In genomic region chr6:166598441-166599138, GRCh38 we compare ENCODE assay signal across 11 cellular contexts. TPM values are rescaled to one million over a fixed set of nuclear protein-coding genes. Genes with fewer than 3 reads are reported as not detected.
A peak's percentile ranks its signal among the peaks of the same experiment; 100 is the strongest.
DNase-seq lines count a peak whose midpoint lies in the region; ATAC-seq and TF ChIP-seq lines count a peak whose summit lies in the region.
"Had no signal": no experiment of that assay in that cellular context is flagged by ENCODE, and none has a peak within 500 bp of the region (broad histone marks: within the 10 kb centered on the region; RNA-seq: fewer than 3 reads in every experiment).

No MANE protein-coding gene starts in this region.

- H3K36me3 ChIP-seq in esophagus muscularis mucosa: no peaks in the 10 kb centered on the region
- H3K36me3 ChIP-seq in naive thymus-derived CD4-positive, alpha-beta T cell (ENCODE audit: control insufficient read depth in 2 of 3, insufficient read depth in 3 of 3, low read length in 3 of 3): no peaks in the 10 kb centered on the region
- H3K36me3 ChIP-seq in testis (ENCODE audit: low read depth, missing control alignments): no peaks in the 10 kb centered on the region

- H3K4me3 Mint-ChIP-seq in naive thymus-derived CD4-positive, alpha-beta T cell: no peak overlapping the region
- H3K4me3 Mint-ChIP-seq: CD4-positive, CD25-positive, alpha-beta regulatory T cell; stimulated activated naive B cell treated with anti-CD40 and anti-IgM and Interleukin-4, amounts not matched to agents 10 μg/mL and 1 μg/mL and 100 μg/mL, for 72 hours had no signal

- peaks cover 36 to 56% (median 51%) of the 10 kb centered on the region in 4 donors for H3K4me1 ChIP-seq in esophagus muscularis mucosa
- H3K4me1 ChIP-seq in naive thymus-derived CD4-positive, alpha-beta T cell (ENCODE audit: control insufficient read depth in 2 of 2, insufficient read depth in 2 of 2, low read length in 2 of 2): no peaks in the 10 kb centered on the region
- H3K4me1 ChIP-seq in testis: no peaks in the 10 kb centered on the region

- no peak for TF ChIP-seq EP300 in esophagus muscularis mucosa (IDR thresholded peaks at IDR 0.05)

- no peaks in the 10 kb centered on the region for H3K27me3 Mint-ChIP-seq in naive thymus-derived CD4-positive, alpha-beta T cell
- H3K27me3 Mint-ChIP-seq: CD4-positive, CD25-positive, alpha-beta regulatory T cell had no signal

- peaks cover 0 to 52% (median 6%) of the 10 kb centered on the region in 5 donors for H3K36me3 Mint-ChIP-seq in naive thymus-derived CD4-positive, alpha-beta T cell

- H3K9me3 Mint-ChIP-seq in naive thymus-derived CD4-positive, alpha-beta T cell: no peaks in the 10 kb centered on the region

- POLR2A ChIA-PET in naive thymus-derived CD4-positive, alpha-beta T cell (lab: Charles Lee): interaction anchor here (0.5 kb wide), 1 partner anchor 62 kb away, joined by 3 read pairs; no protein-coding TSS in a partner anchor

- H3K27ac Mint-ChIP-seq in naive thymus-derived CD4-positive, alpha-beta T cell: no peak overlapping the region
- H3K27ac Mint-ChIP-seq: CD4-positive, CD25-positive, alpha-beta regulatory T cell; stimulated activated naive B cell treated with anti-CD40 and anti-IgM and Interleukin-4, amounts not matched to agents 10 μg/mL and 1 μg/mL and 100 μg/mL, for 72 hours had no signal

- H3K4me3 ChIP-seq in esophagus muscularis mucosa (no peak overlapping the region), testis (no peak overlapping the region)
- H3K4me3 ChIP-seq in naive thymus-derived CD4-positive, alpha-beta T cell (ENCODE audit: low read length): no peak overlapping the region

- DNase-seq in AG08396 (ENCODE audit: low spot score): peak; percentile 77
- DNase-seq in RKO (ENCODE audit: low spot score): peak; percentile 2
- no peak for DNase-seq in esophagus muscularis mucosa (ENCODE audit: extremely low spot score)
- no peak for DNase-seq in naive thymus-derived CD4-positive, alpha-beta T cell
- DNase-seq in NCI-H82 (lab: John Stamatoyannopoulos, UW): no peak
- DNase-seq in activated CD4-positive, alpha-beta T cell treated with anti-CD3 and anti-CD28 coated beads, Interleukin-2, amount 50 U/mL, for 48 hours: no peak
- no peak for DNase-seq in erythroblast (lab: John Stamatoyannopoulos, UW)
- DNase-seq in testis: no peak
- DNase-seq: CD4-positive, CD25-positive, alpha-beta regulatory T cell; NCI-H1436 treated with DMSO at 0.1 percent for 48 hours; stimulated activated naive B cell treated with anti-CD40 and anti-IgM and Interleukin-4, amounts not matched to agents 10 μg/mL and 1 μg/mL and 100 μg/mL, for 72 hours had no signal

- no peaks in the 10 kb centered on the region for H3K9me3 ChIP-seq in esophagus muscularis mucosa
- no peaks in the 10 kb centered on the region for H3K9me3 ChIP-seq in naive thymus-derived CD4-positive, alpha-beta T cell (ENCODE audit: control insufficient read depth in 2 of 3, low read length in 3 of 3)
- H3K9me3 ChIP-seq in testis: no peaks in the 10 kb centered on the region

- H3K4me1 Mint-ChIP-seq in naive thymus-derived CD4-positive, alpha-beta T cell: peaks cover 0 to 7% (median 0%) of the 10 kb centered on the region in 7 donors

- TF ChIP-seq POLR2A in esophagus muscularis mucosa (IDR thresholded peaks at IDR 0.05; ENCODE audit: low read depth) (no peak), erythroblast (IDR thresholded peaks at IDR 0.05; ENCODE audit: low read length) (no peak), testis (IDR thresholded peaks at IDR 0.05) (no peak)

- CTCF ChIA-PET in naive thymus-derived CD4-positive, alpha-beta T cell (lab: Charles Lee): interaction anchor here (1.5 kb wide), 1 partner anchor 10 kb away, joined by 3 read pairs; no protein-coding TSS in a partner anchor

- H3K27me3 ChIP-seq in esophagus muscularis mucosa: no peaks in the 10 kb centered on the region
- no peaks in the 10 kb centered on the region for H3K27me3 ChIP-seq in naive thymus-derived CD4-positive, alpha-beta T cell (ENCODE audit: control insufficient read depth in 2 of 2, insufficient read depth in 2 of 2, low read length in 2 of 2)
- no peaks in the 10 kb centered on the region for H3K27me3 ChIP-seq in testis

- peak overlapping the region; percentile 65 to 78 (median 70) for H3K27ac ChIP-seq in esophagus muscularis mucosa (replicated peaks in 1 of 4)
- no peak overlapping the region for H3K27ac ChIP-seq in naive thymus-derived CD4-positive, alpha-beta T cell (ENCODE audit: low read depth, low read length)
- peak overlapping the region in 1 of 2 donors; percentile 50 for H3K27ac ChIP-seq in testis

- intact Hi-C loops in esophagus muscularis mucosa (cut with DNase I): no loop called here
- intact Hi-C loops in naive thymus-derived CD4-positive, alpha-beta T cell (cut with micrococcal nuclease): no loop called here
- intact Hi-C loops in testis (cut with DNase I; ENCODE audit: low total_unique reads): no loop called here

- TF ChIP-seq CTCF in esophagus muscularis mucosa (IDR thresholded peaks at IDR 0.05) (no peak), testis (IDR thresholded peaks at IDR 0.05) (no peak)

- WGBS in esophagus muscularis mucosa: 54% methylated on average over 11 of the region's 11 CpGs
- 80 to 83% methylated on average over 11 of the region's 11 CpGs for WGBS in testis, 2 donors

- ATAC-seq in naive thymus-derived CD4-positive, alpha-beta T cell: peak; percentile 50
- ATAC-seq: stimulated activated naive B cell treated with anti-CD40 and anti-IgM and Interleukin-4, amounts not matched to agents 10 μg/mL and 1 μg/mL and 100 μg/mL, for 72 hours had no signal

RNA-seq across cellular contexts. Expression of gene RAMACL, which starts 12.1 kb away (rescaled TPM):
- total RNA-seq in esophagus muscularis mucosa (1 to 10 TPM; 1.2 to 2.9 (median 2.1) TPM), testis (1 to 10 TPM; 1.7 to 1.9 TPM)
- 1 to 10 TPM in 1 of 5 experiments, under 1 TPM in 4; 0.43 to 1.2 (median 0.78) TPM for total RNA-seq in naive thymus-derived CD4-positive, alpha-beta T cell
- polyA plus RNA-seq in naive thymus-derived CD4-positive, alpha-beta T cell: not detected
- polyA plus RNA-seq in testis (ENCODE audit: insufficient read depth, low read depth, low replicate concordance): not detected

RNA-seq across cellular contexts. Expression of gene RPS6KA2, which starts 28.5 kb away (rescaled TPM):
- 100 to 1,000 TPM in 3 of 4 donors, 10 to 100 TPM in 1; 83.9 to 126 (median 112) TPM for total RNA-seq in esophagus muscularis mucosa
- total RNA-seq in naive thymus-derived CD4-positive, alpha-beta T cell: 10 to 100 TPM in 2 of 5 experiments, 1 to 10 TPM in 3; 4.5 to 17.1 (median 6.6) TPM
- polyA plus RNA-seq in naive thymus-derived CD4-positive, alpha-beta T cell: 1 to 10 TPM; 5.0 to 7.1 TPM
- 10 to 100 TPM; 19.8 to 21.7 TPM for total RNA-seq in testis
- 18.4 TPM for polyA plus RNA-seq in testis (ENCODE audit: insufficient read depth, low read depth, low replicate concordance)

Comparison
In these comparisons a context has a peak if more than half of its experiments do, and no peak if none do; other contexts are left out.
1. DNase-seq: peak in AG08396 (single experiment) and RKO (single experiment); none in esophagus muscularis mucosa (single experiment), naive thymus-derived CD4-positive, alpha-beta T cell (0 of 9), NCI-H82 (single experiment), activated CD4-positive, alpha-beta T cell treated with anti-CD3 and anti-CD28 coated beads, Interleukin-2, amount 50 U/mL, for 48 hours (0 of 2), erythroblast (0 of 2) and testis (single experiment).